ENCODE assay signal across 18 cellular contexts in genomic region chr6:56899753-56900152, GRCh38. TPM values are rescaled to one million over a fixed set of nuclear protein-coding genes. Genes with fewer than 3 reads are reported as not detected.
"Had no signal": no experiment of that assay in that cellular context is flagged by ENCODE, and none has a peak within 500 bp of the region (broad histone marks: within the 10 kb centered on the region; RNA-seq: fewer than 3 reads in every experiment).

No MANE protein-coding gene starts in this region.

- H3K27ac Mint-ChIP-seq: activated CD4-positive, alpha-beta T cell treated with anti-CD3 and anti-CD28 coated beads for 36 hours; activated T-helper 1 cell treated with anti-CD3 and anti-CD28 coated beads, Interleukin-12 subunit alpha, Interleukin-12 subunit beta, Interleukin-2, Interleukin-4 antibody, amounts not matched to agents 30 ng/mL and 10 ng/mL and 1 ng/mL, durations not matched to agents 14 hours and 24 hours and 36 hours; stimulated activated memory B cell treated with anti-CD40 and anti-IgM and Interleukin-4, amounts not matched to agents 10 μg/mL and 1 μg/mL and 100 μg/mL, for 72 hours; T-helper 2 cell treated with Interferon-gamma antibody and Interleukin-4, amounts not matched to agents 5 μg/mL and 100 μg/mL, for 36 hours; WTC11 had no signal

- H3K36me3 ChIP-seq: esophagus muscularis mucosa, ovary, right lobe of liver, spleen had no signal

- H3K4me3 ChIP-seq: esophagus muscularis mucosa, lung, ovary, right lobe of liver, spleen had no signal

- H3K27ac ChIP-seq: ovary, right lobe of liver, spleen had no signal

- H3K4me1 ChIP-seq: right lobe of liver had no signal

- H3K9me3 Mint-ChIP-seq: activated naive CD4-positive, alpha-beta T cell treated with anti-CD3 and anti-CD28 coated beads, Interleukin-2, amount 50 U/mL, for 72 hours; activated T-helper 1 cell treated with anti-CD3 and anti-CD28 coated beads, Interleukin-12 subunit alpha, Interleukin-12 subunit beta, Interleukin-2, Interleukin-4 antibody, amounts not matched to agents 30 ng/mL and 10 ng/mL and 1 ng/mL, durations not matched to agents 14 hours and 24 hours and 36 hours; stimulated activated memory B cell treated with anti-CD40 and anti-IgM and Interleukin-4, amounts not matched to agents 10 μg/mL and 1 μg/mL and 100 μg/mL, for 72 hours; T-helper 2 cell treated with Interferon-gamma antibody and Interleukin-4, amounts not matched to agents 5 μg/mL and 100 μg/mL, for 36 hours had no signal

- DNase-seq: activated CD4-positive, alpha-beta T cell treated with anti-CD3 and anti-CD28 coated beads for 36 hours; activated CD4-positive, alpha-beta T cell treated with anti-CD3 and anti-CD28 coated beads, Interleukin-2, amount 50 U/mL, for 48 hours; activated gamma-delta T cell treated with Interleukin-2 at 50 U/mL for 16 hours; effector memory CD4-positive, alpha-beta T cell; left cardiac atrium; midbrain; naive thymus-derived CD4-positive, alpha-beta T cell; ovary; right lobe of liver; spleen; stimulated activated CD4-positive, alpha-beta T cell treated with anti-CD3 and anti-CD28 coated beads, Interleukin-4, amount 100 ng/mL, for 4 hours had no signal

- H3K27me3 ChIP-seq: esophagus muscularis mucosa, ovary, right lobe of liver, spleen had no signal

- H3K36me3 Mint-ChIP-seq: activated naive CD4-positive, alpha-beta T cell treated with anti-CD3 and anti-CD28 coated beads, Interleukin-2, amount 50 U/mL, for 72 hours; stimulated activated memory B cell treated with anti-CD40 and anti-IgM and Interleukin-4, amounts not matched to agents 10 μg/mL and 1 μg/mL and 100 μg/mL, for 72 hours had no signal

- H3K9me3 ChIP-seq: esophagus muscularis mucosa, ovary, right lobe of liver, spleen had no signal

- ATAC-seq: activated CD4-positive, alpha-beta T cell treated with anti-CD3 and anti-CD28 coated beads for 36 hours; activated naive CD4-positive, alpha-beta T cell treated with anti-CD3 and anti-CD28 coated beads, Interleukin-2, amount 50 U/mL, for 72 hours; left cardiac atrium; naive thymus-derived CD4-positive, alpha-beta T cell; right lobe of liver; stimulated activated memory B cell treated with anti-CD40 and anti-IgM and Interleukin-4, amounts not matched to agents 10 μg/mL and 1 μg/mL and 100 μg/mL, for 72 hours; WTC11 had no signal

- H3K4me3 Mint-ChIP-seq: activated CD4-positive, alpha-beta T cell treated with anti-CD3 and anti-CD28 coated beads for 36 hours; activated T-helper 1 cell treated with anti-CD3 and anti-CD28 coated beads, Interleukin-12 subunit alpha, Interleukin-12 subunit beta, Interleukin-2, Interleukin-4 antibody, amounts not matched to agents 30 ng/mL and 10 ng/mL and 1 ng/mL, durations not matched to agents 14 hours and 24 hours and 36 hours; naive thymus-derived CD4-positive, alpha-beta T cell; stimulated activated memory B cell treated with anti-CD40 and anti-IgM and Interleukin-4, amounts not matched to agents 10 μg/mL and 1 μg/mL and 100 μg/mL, for 72 hours; T-helper 2 cell treated with Interferon-gamma antibody and Interleukin-4, amounts not matched to agents 5 μg/mL and 100 μg/mL, for 36 hours; WTC11 had no signal

- H3K4me1 Mint-ChIP-seq: activated CD4-positive, alpha-beta T cell treated with anti-CD3 and anti-CD28 coated beads for 36 hours; naive thymus-derived CD4-positive, alpha-beta T cell; stimulated activated memory B cell treated with anti-CD40 and anti-IgM and Interleukin-4, amounts not matched to agents 10 μg/mL and 1 μg/mL and 100 μg/mL, for 72 hours had no signal

RNA-seq across cellular contexts. Expression of gene BEND6, which starts 55.2 kb away (rescaled TPM):
- total RNA-seq: activated CD4-positive, alpha-beta T cell treated with anti-CD3 and anti-CD28 coated beads for 36 hours; activated naive CD4-positive, alpha-beta T cell treated with anti-CD3 and anti-CD28 coated beads, Interleukin-2, amount 50 U/mL, for 72 hours; activated T-helper 1 cell treated with anti-CD3 and anti-CD28 coated beads, Interleukin-12 subunit alpha, Interleukin-12 subunit beta, Interleukin-2, Interleukin-4 antibody, amounts not matched to agents 30 ng/mL and 10 ng/mL and 1 ng/mL, durations not matched to agents 14 hours and 24 hours and 36 hours; right lobe of liver had no signal
- polyA plus RNA-seq: naive thymus-derived CD4-positive, alpha-beta T cell had no signal
